In genomic region chr11:130727715-130728114, GRCh38 we compare ENCODE assay signal across 28 cellular contexts.
DNase-seq lines count a peak whose midpoint lies in the region; ATAC-seq and TF ChIP-seq lines count a peak whose summit lies in the region.
"Had no signal": no experiment of that assay in that cellular context is flagged by ENCODE, and none has a peak within 500 bp of the region (broad histone marks: within the 10 kb centered on the region; RNA-seq: fewer than 3 reads in every experiment).

No MANE protein-coding gene starts in this region.

- CTCF ChIA-PET in CD4-positive, alpha-beta T cell (lab: Charles Lee) = no interaction called here

- H3K27ac Mint-ChIP-seq in osteocyte (ENCODE audit: unreplicated experiment) = peak overlapping the region; percentile 74
- no peak overlapping the region for H3K27ac Mint-ChIP-seq in CD4-positive, alpha-beta T cell
- H3K27ac Mint-ChIP-seq: activated CD8-positive, alpha-beta T cell treated with anti-CD3 and anti-CD28 coated beads for 36 hours; activated naive CD4-positive, alpha-beta T cell treated with anti-CD3 and anti-CD28 coated beads, Interleukin-2, amount 10 ng/mL, durations not matched to agents 7 days and 5 days; IgD-negative memory B cell had no signal

- no peak overlapping the region for H3K4me3 Mint-ChIP-seq in osteocyte (ENCODE audit: unreplicated experiment)
- H3K4me3 Mint-ChIP-seq in CD4-positive, alpha-beta T cell = no peak overlapping the region
- H3K4me3 Mint-ChIP-seq: activated CD8-positive, alpha-beta T cell treated with anti-CD3 and anti-CD28 coated beads for 36 hours; activated naive CD4-positive, alpha-beta T cell treated with anti-CD3 and anti-CD28 coated beads, Interleukin-2, amount 10 ng/mL, durations not matched to agents 7 days and 5 days; IgD-negative memory B cell had no signal

- no peaks in the 10 kb centered on the region for H3K36me3 ChIP-seq in H7 (replicated peaks; ENCODE audit: control insufficient read depth, insufficient read depth, low read length)
- H3K36me3 ChIP-seq: brain microvascular endothelial cell, heart right ventricle, right lobe of liver, tibial artery had no signal

- H3K9me3 ChIP-seq in right cardiac atrium (ENCODE audit: control insufficient read depth, low read length) = no peaks in the 10 kb centered on the region
- no peaks in the 10 kb centered on the region for H3K9me3 ChIP-seq in CD4-positive, alpha-beta T cell (ENCODE audit: control insufficient read depth, low read length)
- H3K9me3 ChIP-seq: right lobe of liver had no signal

- H3K27ac ChIP-seq in right cardiac atrium (ENCODE audit: low read length) = peak overlapping the region; percentile 46
- no peak overlapping the region for H3K27ac ChIP-seq in CD4-positive, alpha-beta T cell (ENCODE audit: low read depth, low read length)
- H3K27ac ChIP-seq: brain microvascular endothelial cell, right lobe of liver had no signal

- intact Hi-C loops in right cardiac atrium (cut with DNase I) = loop anchor here in 1 of 4 donors (2.0 to 10.0 kb wide), 2 partner anchors 127 to 277 kb away; no protein-coding TSS in a partner anchor
- intact Hi-C loops in CD4-positive, alpha-beta T cell (cut with DNase I, micrococcal nuclease) = no loop called here

- H3K27me3 ChIP-seq in H7 (ENCODE audit: control insufficient read depth, insufficient read depth, low read length) = no peaks in the 10 kb centered on the region; the same call in 1 of the 2 replicates
- no peaks in the 10 kb centered on the region for H3K27me3 ChIP-seq in right cardiac atrium (ENCODE audit: control insufficient read depth, insufficient read depth)
- peaks cover 4% of the 10 kb centered on the region for H3K27me3 ChIP-seq in CD4-positive, alpha-beta T cell (ENCODE audit: control insufficient read depth, insufficient read depth, low read length)
- H3K27me3 ChIP-seq: brain microvascular endothelial cell, heart right ventricle, right lobe of liver, tibial artery had no signal

- H3K4me3 ChIP-seq in H7 (ENCODE audit: insufficient read depth, low read depth, low read length) (no peak overlapping the region), astrocyte of the cerebellum (ENCODE audit: low read depth, low read length) (no peak overlapping the region), right cardiac atrium (ENCODE audit: low read length) (no peak overlapping the region)
- H3K4me3 ChIP-seq: heart right ventricle, lung, right lobe of liver, tibial artery had no signal

- peaks cover 5% of the 10 kb centered on the region for H3K9me3 Mint-ChIP-seq in osteocyte (ENCODE audit: unreplicated experiment)
- H3K9me3 Mint-ChIP-seq in CD4-positive, alpha-beta T cell = peaks cover 8% of the 10 kb centered on the region

- H3K4me1 ChIP-seq in right cardiac atrium (ENCODE audit: control insufficient read depth, insufficient read depth, low read length) = peaks cover 5% of the 10 kb centered on the region
- H3K4me1 ChIP-seq: right lobe of liver had no signal

- peaks cover 77% of the 10 kb centered on the region for H3K4me1 Mint-ChIP-seq in osteocyte (ENCODE audit: unreplicated experiment)
- no peaks in the 10 kb centered on the region for H3K4me1 Mint-ChIP-seq in CD4-positive, alpha-beta T cell (ENCODE audit: low read depth)
- H3K4me1 Mint-ChIP-seq: activated naive CD4-positive, alpha-beta T cell treated with anti-CD3 and anti-CD28 coated beads, Interleukin-2, amount 10 ng/mL, durations not matched to agents 7 days and 5 days; IgD-negative memory B cell had no signal

- no peaks in the 10 kb centered on the region for H3K36me3 Mint-ChIP-seq in osteocyte (ENCODE audit: unreplicated experiment)
- no peaks in the 10 kb centered on the region for H3K36me3 Mint-ChIP-seq in CD4-positive, alpha-beta T cell (ENCODE audit: low read depth)
- H3K36me3 Mint-ChIP-seq: activated naive CD4-positive, alpha-beta T cell treated with anti-CD3 and anti-CD28 coated beads, Interleukin-2, amount 10 ng/mL, durations not matched to agents 7 days and 5 days; IgD-negative memory B cell had no signal

- POLR2A ChIA-PET in CD4-positive, alpha-beta T cell (lab: Charles Lee) = no interaction called here

- H3K27me3 Mint-ChIP-seq in osteocyte (ENCODE audit: unreplicated experiment) = no peaks in the 10 kb centered on the region
- H3K27me3 Mint-ChIP-seq in CD4-positive, alpha-beta T cell = peaks cover 5% of the 10 kb centered on the region
- H3K27me3 Mint-ChIP-seq: activated CD8-positive, alpha-beta T cell treated with anti-CD3 and anti-CD28 coated beads for 36 hours; activated naive CD4-positive, alpha-beta T cell treated with anti-CD3 and anti-CD28 coated beads, Interleukin-2, amount 10 ng/mL, durations not matched to agents 7 days and 5 days; IgD-negative memory B cell had no signal

- DNase-seq in H7 (peak; percentile 4), astrocyte of the cerebellum (ENCODE audit: low read depth) (no peak), right cardiac atrium (no peak), osteocyte (ENCODE audit: extremely low spot score, unreplicated experiment) (no peak), NCI-H524 (lab: John Stamatoyannopoulos, UW) (no peak)
- DNase-seq in CD4-positive, alpha-beta T cell = no peak
- DNase-seq: activated CD4-positive, CD25-positive, alpha-beta regulatory T cell treated with anti-CD3 and anti-CD28 coated beads, Interleukin-2, amount 50 U/mL, for 72 hours; activated CD8-positive, alpha-beta T cell treated with anti-CD3 and anti-CD28 coated beads for 36 hours; activated naive CD4-positive, alpha-beta T cell treated with anti-CD3 and anti-CD28 coated beads, Interleukin-2, amount 10 ng/mL, durations not matched to agents 7 days and 5 days; brain microvascular endothelial cell; COR-L47; DMS53; effector CD4-positive, alpha-beta T cell; HCEC 1CT; heart right ventricle; kidney; MV-4-11; NCI-H1436; NCI-H2081; NCI-H2227 treated with DMSO at 0.1 percent for 48 hours; NCI-H526 treated with DMSO at 0.1 percent for 48 hours; right lobe of liver; SIG-M5; stimulated activated CD4-positive, alpha-beta T cell treated with anti-CD3 and anti-CD28 coated beads, Interleukin-4, amount 100 ng/mL, for 1 hour; tibial artery had no signal

- TF ChIP-seq CTCF in astrocyte of the cerebellum (IDR thresholded peaks at IDR 0.05; ENCODE audit: low read depth, low read length, missing control alignments) = peak; percentile 1
- no peak for TF ChIP-seq CTCF in osteocyte (IDR thresholded peaks at IDR 0.05)
- no peak for TF ChIP-seq CTCF in CD4-positive, alpha-beta T cell (IDR thresholded peaks at IDR 0.05)

- in situ Hi-C loops in astrocyte of the cerebellum (cut with HindIII; ENCODE audit: low sequenced_read_pairs) = no loop called here

- ATAC-seq in right cardiac atrium = peak; percentile 17 to 76
- no peak for ATAC-seq in CD4-positive, alpha-beta T cell (ENCODE audit: poor library complexity)
- no peak for ATAC-seq in HG03097 (IDR thresholded peaks at IDR 0.05; ENCODE audit: low FRiP score, unreplicated experiment)
- ATAC-seq: activated CD8-positive, alpha-beta T cell treated with anti-CD3 and anti-CD28 coated beads for 36 hours; right lobe of liver had no signal

- WGBS in right cardiac atrium = 43% methylated on average over 7 of the region's 7 CpGs

Comparison
In these comparisons a context has a peak if more than half of its experiments do, and no peak if none do; other contexts are left out.
1. ATAC-seq: peak in right cardiac atrium (2 of 2); none in CD4-positive, alpha-beta T cell (single experiment) and HG03097 (single experiment).